Comparison of ENCODE assay signal across 15 cellular contexts in genomic region chr9:136024696-136025316, GRCh38.
DNase-seq lines count a peak whose midpoint lies in the region; ATAC-seq and TF ChIP-seq lines count a peak whose summit lies in the region.
"Had no signal": no experiment of that assay in that cellular context is flagged by ENCODE, and none has a peak within 500 bp of the region (broad histone marks: within the 10 kb centered on the region; RNA-seq: fewer than 3 reads in every experiment).

No MANE protein-coding gene starts in this region.

- intact Hi-C loops in CD14-positive monocyte (cut with micrococcal nuclease) = no loop called here
- intact Hi-C loops in naive thymus-derived CD4-positive, alpha-beta T cell (cut with micrococcal nuclease) = loop anchor here in 1 of 2 donors (10.0 kb wide), 1 partner anchor 50 kb away; no protein-coding TSS in a partner anchor
- intact Hi-C loops in CD4-positive, alpha-beta T cell (cut with DNase I, micrococcal nuclease) = no loop called here

- no peaks in the 10 kb centered on the region for H3K27me3 ChIP-seq in skeletal muscle tissue (ENCODE audit: control insufficient read depth in 3 of 3, insufficient read depth in 3 of 3, low read length in 3 of 3)
- H3K27me3 ChIP-seq in naive thymus-derived CD4-positive, alpha-beta T cell (ENCODE audit: control insufficient read depth in 2 of 2, insufficient read depth in 2 of 2, low read length in 2 of 2) = no peaks in the 10 kb centered on the region
- no peaks in the 10 kb centered on the region for H3K27me3 ChIP-seq in CD4-positive, alpha-beta T cell (ENCODE audit: control insufficient read depth, insufficient read depth, low read length)
- H3K27me3 ChIP-seq: Peyer's patch had no signal

- H3K4me3 ChIP-seq in skeletal muscle tissue (ENCODE audit: low read length in 3 of 3) = no peak overlapping the region
- H3K4me3 ChIP-seq in naive thymus-derived CD4-positive, alpha-beta T cell (ENCODE audit: low read length) = no peak overlapping the region
- H3K4me3 ChIP-seq: Peyer's patch had no signal

- CTCF ChIA-PET in naive thymus-derived CD4-positive, alpha-beta T cell (lab: Charles Lee) = no interaction called here
- CTCF ChIA-PET in CD4-positive, alpha-beta T cell (lab: Charles Lee) = no interaction called here

- peaks cover 38% of the 10 kb centered on the region for H3K4me1 Mint-ChIP-seq in CD14-positive monocyte
- H3K4me1 Mint-ChIP-seq in naive thymus-derived CD4-positive, alpha-beta T cell = peaks cover 0 to 19% (median 10%) of the 10 kb centered on the region in 7 donors
- H3K4me1 Mint-ChIP-seq in CD4-positive, alpha-beta T cell (ENCODE audit: low read depth) = peaks cover 11% of the 10 kb centered on the region

- POLR2A ChIA-PET in naive thymus-derived CD4-positive, alpha-beta T cell (lab: Charles Lee) = no interaction called here
- POLR2A ChIA-PET in CD4-positive, alpha-beta T cell (lab: Charles Lee) = no interaction called here

- H3K36me3 Mint-ChIP-seq in CD14-positive monocyte = peaks cover 47 to 85% of the 10 kb centered on the region in 2 donors
- peaks cover 0 to 43% (median 19%) of the 10 kb centered on the region in 5 donors for H3K36me3 Mint-ChIP-seq in naive thymus-derived CD4-positive, alpha-beta T cell
- peaks cover 11% of the 10 kb centered on the region for H3K36me3 Mint-ChIP-seq in CD4-positive, alpha-beta T cell (ENCODE audit: low read depth)

- H3K9ac ChIP-seq in skeletal muscle tissue (ENCODE audit: low read depth in 1 of 3, low read length in 3 of 3) = peak overlapping the region in 1 of 3 donors; percentile 33

- TF ChIP-seq CTCF in CD14-positive monocyte (IDR thresholded peaks at IDR 0.05) = no peak
- no peak for TF ChIP-seq CTCF in CD4-positive, alpha-beta T cell (IDR thresholded peaks at IDR 0.05)

- no peak for ATAC-seq in left lobe of liver
- ATAC-seq in naive thymus-derived CD4-positive, alpha-beta T cell = no peak
- ATAC-seq in GM21529 (IDR thresholded peaks at IDR 0.05; ENCODE audit: unreplicated experiment) = no peak
- ATAC-seq in CD4-positive, alpha-beta T cell (ENCODE audit: poor library complexity) = no peak
- ATAC-seq: T-cell had no signal

- H3K27ac Mint-ChIP-seq in CD14-positive monocyte = peak overlapping the region in 5 of 7 donors; percentile 17 to 88 (median 41)
- H3K27ac Mint-ChIP-seq in naive thymus-derived CD4-positive, alpha-beta T cell = no peak overlapping the region
- H3K27ac Mint-ChIP-seq in CD4-positive, alpha-beta T cell = no peak overlapping the region
- H3K27ac Mint-ChIP-seq: activated naive CD8-positive, alpha-beta T cell; T-cell had no signal

- H3K9me3 Mint-ChIP-seq in CD14-positive monocyte = peaks cover 0 to 8% (median 0%) of the 10 kb centered on the region in 7 donors
- peaks cover 0 to 8% (median 1%) of the 10 kb centered on the region in 11 donors for H3K9me3 Mint-ChIP-seq in naive thymus-derived CD4-positive, alpha-beta T cell
- H3K9me3 Mint-ChIP-seq in CD4-positive, alpha-beta T cell = peaks cover 2% of the 10 kb centered on the region

- peak overlapping the region; percentile 29 for H3K27ac ChIP-seq in skeletal muscle tissue (ENCODE audit: low read depth, low read length)
- no peak overlapping the region for H3K27ac ChIP-seq in naive thymus-derived CD4-positive, alpha-beta T cell (ENCODE audit: low read depth, low read length)
- H3K27ac ChIP-seq in CD4-positive, alpha-beta T cell (ENCODE audit: low read depth, low read length) = no peak overlapping the region
- H3K27ac ChIP-seq: Peyer's patch had no signal

- H3K9me3 ChIP-seq in skeletal muscle tissue (ENCODE audit: control insufficient read depth in 3 of 3, low read length in 3 of 3) = no peaks in the 10 kb centered on the region
- no peaks in the 10 kb centered on the region for H3K9me3 ChIP-seq in naive thymus-derived CD4-positive, alpha-beta T cell (ENCODE audit: control insufficient read depth in 2 of 3, low read length in 3 of 3)
- peaks cover 4% of the 10 kb centered on the region for H3K9me3 ChIP-seq in CD4-positive, alpha-beta T cell (ENCODE audit: control insufficient read depth, low read length)

- no peaks in the 10 kb centered on the region for H3K36me3 ChIP-seq in skeletal muscle tissue (ENCODE audit: control insufficient read depth in 3 of 3, insufficient read depth in 3 of 3, low read length in 3 of 3)
- no peaks in the 10 kb centered on the region for H3K36me3 ChIP-seq in naive thymus-derived CD4-positive, alpha-beta T cell (ENCODE audit: control insufficient read depth in 2 of 3, insufficient read depth in 3 of 3, low read length in 3 of 3)

- H3K4me3 Mint-ChIP-seq in CD14-positive monocyte = no peak overlapping the region
- no peak overlapping the region for H3K4me3 Mint-ChIP-seq in naive thymus-derived CD4-positive, alpha-beta T cell
- no peak overlapping the region for H3K4me3 Mint-ChIP-seq in CD4-positive, alpha-beta T cell
- H3K4me3 Mint-ChIP-seq: activated naive CD8-positive, alpha-beta T cell; T-cell had no signal

- DNase-seq in CD14-positive monocyte (ENCODE audit: low spot score) = no peak
- peak; percentile 15 for DNase-seq in amniotic epithelial cell (ENCODE audit: low read depth)
- peak; percentile 43 for DNase-seq in left lobe of liver (ENCODE audit: low spot score)
- no peak for DNase-seq in naive thymus-derived CD4-positive, alpha-beta T cell
- no peak for DNase-seq in SKM-1 (lab: John Stamatoyannopoulos, UW; ENCODE audit: unreplicated experiment)
- no peak for DNase-seq in CD4-positive, alpha-beta T cell
- DNase-seq: cerebellar nuclear complex, DMS 273 treated with DMSO at 0.1 percent for 48 hours, NCI-H2029 treated with DMSO at 0.1 percent for 48 hours, NCI-H69, Peyer's patch, T-cell had no signal

- H3K4me1 ChIP-seq in skeletal muscle tissue (ENCODE audit: control insufficient read depth in 3 of 3, insufficient read depth in 3 of 3, low read length in 3 of 3) = peaks cover 28 to 60% (median 51%) of the 10 kb centered on the region in 3 donors
- no peaks in the 10 kb centered on the region for H3K4me1 ChIP-seq in naive thymus-derived CD4-positive, alpha-beta T cell (ENCODE audit: control insufficient read depth in 2 of 2, insufficient read depth in 2 of 2, low read length in 2 of 2)
- H3K4me1 ChIP-seq: Peyer's patch had no signal

- no peaks in the 10 kb centered on the region for H3K27me3 Mint-ChIP-seq in CD14-positive monocyte (ENCODE audit: low read depth in 3 of 3)
- no peaks in the 10 kb centered on the region for H3K27me3 Mint-ChIP-seq in naive thymus-derived CD4-positive, alpha-beta T cell
- no peaks in the 10 kb centered on the region for H3K27me3 Mint-ChIP-seq in CD4-positive, alpha-beta T cell
- H3K27me3 Mint-ChIP-seq: activated naive CD8-positive, alpha-beta T cell; T-cell had no signal

Comparison
In these comparisons a context has a peak if more than half of its experiments do, and no peak if none do; other contexts are left out.
1. DNase-seq: peak in amniotic epithelial cell (single experiment) and left lobe of liver (single experiment); none in CD14-positive monocyte (single experiment), naive thymus-derived CD4-positive, alpha-beta T cell (0 of 9), SKM-1 (single experiment) and CD4-positive, alpha-beta T cell (0 of 10).
2. H3K27ac Mint-ChIP-seq: peak in CD14-positive monocyte (5 of 7); none in naive thymus-derived CD4-positive, alpha-beta T cell (0 of 9) and CD4-positive, alpha-beta T cell (single experiment).